9 cellular contexts compared by ENCODE assay signal in the genomic region with DNA sequence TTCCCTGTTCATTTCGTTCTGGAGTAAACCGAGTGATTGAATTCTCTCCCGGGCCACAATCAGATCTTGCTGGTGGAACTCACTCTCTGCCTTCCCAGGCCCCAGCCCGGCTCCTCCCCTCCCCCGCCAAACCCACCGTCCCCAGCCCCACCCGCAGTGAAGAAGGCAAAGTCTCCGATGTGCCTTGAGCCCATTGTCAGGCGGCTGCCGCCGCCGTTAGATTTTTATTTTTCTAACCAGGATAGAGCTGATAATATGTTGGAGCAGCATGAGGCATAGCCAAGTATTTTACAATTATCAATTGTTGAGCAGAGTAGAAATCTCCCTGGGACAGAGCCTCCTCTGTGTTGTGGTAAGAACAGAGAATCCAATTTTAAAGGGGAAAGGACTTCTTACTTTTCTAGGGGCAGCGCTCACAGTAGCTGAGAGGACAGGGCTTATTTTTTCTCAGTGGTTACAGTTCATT. TPM values are rescaled to one million over a fixed set of nuclear protein-coding genes. Genes with fewer than 3 reads are reported as not detected.
DNase-seq lines count a peak whose midpoint lies in the region; ATAC-seq, FAIRE-seq and TF ChIP-seq lines count a peak whose summit lies in the region.
"Had no signal": no experiment of that assay in that cellular context is flagged by ENCODE, and none has a peak within 500 bp of the region (broad histone marks: within the 10 kb centered on the region; RNA-seq: fewer than 3 reads in every experiment).

No MANE protein-coding gene starts in this region.

- H3K9ac ChIP-seq in HepG2 (ENCODE audit: insufficient read depth, low read depth, low read length) = peak overlapping the region; percentile 98

- BruUV-seq in HepG2 (replicated peaks; lab: Mats Ljungman, UMichigan) = no TSS peak

- H3K9me3 ChIP-seq in breast epithelium (no peaks in the 10 kb centered on the region), HepG2 (ENCODE audit: low read length) (no peaks in the 10 kb centered on the region)

- H3K4me2 ChIP-seq in HepG2 (ENCODE audit: low read depth, low read length) = peak overlapping the region; percentile 76

- peaks cover 51% of the 10 kb centered on the region for H3K79me2 ChIP-seq in HepG2 (ENCODE audit: insufficient read depth, low read length)

- H3K4me1 ChIP-seq in breast epithelium (peaks cover 4 to 6% of the 10 kb centered on the region in 2 donors), HepG2 (ENCODE audit: insufficient read depth, low read length) (peaks cover 72% of the 10 kb centered on the region)

- no peak for TF ChIP-seq RAD21 in HepG2 (CRISPR knock-in tag; IDR thresholded peaks at IDR 0.05)

- TF ChIP-seq EP300 in HepG2 (IDR thresholded peaks at IDR 0.05; ENCODE audit: low read depth in 2 of 2, low read length in 2 of 2) (no peak), HepG2 (CRISPR knock-in tag; IDR thresholded peaks at IDR 0.05; ENCODE audit: borderline replicate concordance) (no peak)

- H3K4me3 ChIP-seq in breast epithelium = peak overlapping the region; percentile 37 to 75 (median 62)
- peak overlapping the region; percentile 88 to 95 (median 95) for H3K4me3 ChIP-seq in HepG2 (replicated peaks in 1 of 3; ENCODE audit: insufficient read depth in 1 of 3, low read depth in 2 of 3, low read length in 3 of 3)

- TF ChIP-seq CTCF in breast epithelium (IDR thresholded peaks at IDR 0.05) = no peak
- TF ChIP-seq CTCF in HepG2 (CRISPR knock-in tag; IDR thresholded peaks at IDR 0.05) = no peak

- in situ Hi-C loops in HepG2 (cut with HindIII; ENCODE audit: extremely low pct_ligation_motif_present, low pct_unique_long_range_greater_than_20kb) = no loop called here

- H2AFZ ChIP-seq in HepG2 (ENCODE audit: low read length) = no peak overlapping the region

- H3K27ac ChIP-seq in breast epithelium (no peak overlapping the region), HepG2 (ENCODE audit: extremely low read length, insufficient read depth, low read length) (peak overlapping the region; percentile 97), substantia nigra (ENCODE audit: low read depth, low read length, poor library complexity, severe bottlenecking) (peak overlapping the region; percentile 94)

- POLR2A ChIA-PET in HepG2 (lab: Yijun Ruan, JAX) = interaction anchor here (0.9 to 6.7 kb wide), 8 partner anchors 7 to 98 kb away, joined by 3 to 114 read pairs (median 13); no protein-coding TSS in a partner anchor

- intact Hi-C loops in breast epithelium (cut with DNase I; ENCODE audit: low total_unique reads) (no loop called here), HepG2 (cut with micrococcal nuclease; ENCODE audit: unreplicated experiment) (loop anchor here (2.0 to 10.0 kb wide), 2 partner anchors 21 to 263 kb away; a partner anchor contains a TSS)

- TF ChIP-seq POLR2A in breast epithelium (IDR thresholded peaks at IDR 0.05) (no peak), HepG2 (IDR thresholded peaks at IDR 0.05; ENCODE audit: insufficient read depth in 1 of 2, low read depth in 2 of 2, low read length in 2 of 2) (no peak; a peak in 1 of 4 replicates)

- ATAC-seq in HepG2 = no peak
- no peak for ATAC-seq in HG03097 (IDR thresholded peaks at IDR 0.05; ENCODE audit: low FRiP score, unreplicated experiment)

- H3K27me3 ChIP-seq in breast epithelium (peaks cover 0 to 8% of the 10 kb centered on the region in 2 donors), HepG2 (ENCODE audit: control insufficient read depth in 1 of 2, insufficient read depth in 2 of 2, low read length in 2 of 2) (no peaks in the 10 kb centered on the region; a peak in 2 of 5 replicates)

- peak; percentile 56 for DNase-seq in DMS 273 (lab: John Stamatoyannopoulos, UW; ENCODE audit: unreplicated experiment)
- no peak for DNase-seq in DMS 273 treated with DMSO at 0.1 percent for 48 hours (lab: John Stamatoyannopoulos, UW)
- peak; percentile 59 for DNase-seq in NCI-H69 (lab: John Stamatoyannopoulos, UW)
- DNase-seq in breast epithelium (ENCODE audit: low spot score in 2 of 2) = no peak
- DNase-seq in HepG2 (ENCODE audit: low spot score) = peak; percentile 28
- DNase-seq in substantia nigra (lab: John Stamatoyannopoulos, UW) = peak in 42 of 49 donors; percentile 6 to 70 (median 44)
- DNase-seq in mesenteric fat pad (ENCODE audit: low spot score) = no peak

- FAIRE-seq in HepG2 (lab: Jason Lieb, UNC) = no peak
- FAIRE-seq: A204.1 had no signal

- CTCF ChIA-PET in HepG2 (lab: Yijun Ruan, JAX; ENCODE audit: low intra/inter-chr PET ratio, low total read pairs) = no interaction called here

- peaks cover 28% of the 10 kb centered on the region for H4K20me1 ChIP-seq in HepG2 (ENCODE audit: insufficient read depth, low read length)

- WGBS in HepG2 (ENCODE audit: low lambda C conversion rate) = under 1% methylated on average over 13 of the region's 13 CpGs

- H3K36me3 ChIP-seq in breast epithelium (no peaks in the 10 kb centered on the region), HepG2 (replicated peaks in 1 of 2; ENCODE audit: control insufficient read depth in 1 of 2, insufficient read depth in 2 of 2, low read length in 2 of 2) (peaks cover 3 to 28% of the 10 kb centered on the region in 2 experiments; a peak in 4 of 5 replicates)

TF ChIP-seq in HepG2, 621 proteins besides CTCF, POLR2A, EP300 and RAD21 (continues in another document):
- no peak for TF ChIP-seq NFYB (CRISPR knock-in tag; IDR thresholded peaks at IDR 0.05)

RNA-seq across cellular contexts. Expression of a gene that starts 1.2 kb away (rescaled TPM):
- 1 to 10 TPM in 2 of 3 donors, under 1 TPM in 1; 0.48 to 7.6 (median 2.3) TPM for total RNA-seq in breast epithelium
- total RNA-seq in HepG2 (2016; rRNA removed; fragmentation: Illumina TruSeq; extraction: Trizol) = 135 and 262 TPM in 2 replicates
- 16.9 and 17.4 TPM in 2 replicates for total RNA-seq in HepG2 (2016; cell fraction: cytosol; rRNA removed; fragmentation: Illumina TruSeq; extraction: Trizol; ENCODE audit: low read depth)
- total RNA-seq in HepG2 (2016; cell fraction: insoluble cytoplasmic fraction; rRNA removed; fragmentation: Illumina TruSeq; extraction: Trizol) = 134 and 259 TPM in 2 replicates
- total RNA-seq in HepG2 (2016; cell fraction: membrane; rRNA removed; fragmentation: Illumina TruSeq; extraction: Trizol) = 55.1 and 59.2 TPM in 2 replicates
- total RNA-seq in HepG2 (2016; cell fraction: nucleus; rRNA removed; fragmentation: Illumina TruSeq; extraction: Trizol) = 92.0 and 102 TPM in 2 replicates
- 197 and 229 TPM in 2 replicates for polyA plus RNA-seq in HepG2 (2011; rRNA removed)
- 174 and 239 TPM in 2 replicates for polyA plus RNA-seq in HepG2 (2011; cell fraction: cytosol; rRNA removed)
- 53.5 and 69.1 TPM in 2 replicates for polyA plus RNA-seq in HepG2 (2011; cell fraction: nucleus; rRNA removed)
- polyA plus RNA-seq in HepG2 (2012) = 252 and 381 TPM in 2 replicates
- polyA plus RNA-seq in HepG2 (2016; cell fraction: cytosol; fragmentation: Illumina TruSeq; extraction: Trizol; ENCODE audit: low read depth) = 23.7 and 24.6 TPM in 2 replicates
- 471 and 492 TPM in 2 replicates for polyA plus RNA-seq in HepG2 (2016; cell fraction: insoluble cytoplasmic fraction; fragmentation: Illumina TruSeq; extraction: Trizol; ENCODE audit: low read depth)
- 65.5 and 69.3 TPM in 2 replicates for polyA plus RNA-seq in HepG2 (2016; cell fraction: membrane; fragmentation: Illumina TruSeq; extraction: Trizol; ENCODE audit: low read depth)
- 163 TPM in 2 replicates for polyA plus RNA-seq in HepG2 (2016; cell fraction: nucleus; fragmentation: Illumina TruSeq; extraction: Trizol; ENCODE audit: insufficient read depth, low read depth)
- 98.7 and 239 TPM in 2 replicates for polyA minus RNA-seq in HepG2 (2011; rRNA and poly(A)+ RNA removed; ENCODE audit: low replicate concordance)
- polyA minus RNA-seq in HepG2 (2011; cell fraction: cytosol; rRNA and poly(A)+ RNA removed) = 170 and 192 TPM in 2 replicates
- 105 and 132 TPM in 2 replicates for polyA minus RNA-seq in HepG2 (2011; cell fraction: nucleus; rRNA and poly(A)+ RNA removed)
- 19.1 TPM for total RNA-seq in mesenteric fat pad

Comparison
In these comparisons a context has a peak if more than half of its experiments do, and no peak if none do; other contexts are left out.
1. DNase-seq: peak in DMS 273 (single experiment), NCI-H69 (single experiment), HepG2 (single experiment) and substantia nigra (42 of 49); none in DMS 273 treated with DMSO at 0.1 percent for 48 hours (single experiment), breast epithelium (0 of 2) and mesenteric fat pad (single experiment).
2. H3K27ac ChIP-seq: peak in HepG2 (single experiment) and substantia nigra (single experiment); none in breast epithelium (0 of 2).